ENCODE assay signal across 11 cellular contexts in the genomic region with DNA sequence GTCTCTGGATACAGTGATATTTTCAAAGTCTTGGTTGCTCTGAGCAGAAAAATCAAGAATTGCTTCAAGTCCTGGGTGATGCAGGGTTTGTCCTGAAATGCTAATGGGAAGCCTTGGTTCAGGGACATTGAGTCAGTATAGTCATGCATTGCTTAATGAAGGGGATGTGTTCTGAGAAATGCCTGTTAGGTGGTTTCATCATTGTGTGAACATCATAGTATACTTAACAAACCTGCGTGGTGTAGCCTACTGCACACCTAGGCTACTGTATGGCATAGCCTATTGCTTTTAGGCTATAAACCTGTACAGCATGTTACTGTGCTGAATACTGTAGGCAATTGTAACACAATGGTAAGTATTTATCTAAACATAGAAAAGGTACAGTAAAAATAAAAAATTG.
"Had no signal": no experiment of that assay in that cellular context is flagged by ENCODE, and none has a peak within 500 bp of the region (broad histone marks: within the 10 kb centered on the region; RNA-seq: fewer than 3 reads in every experiment).

No MANE protein-coding gene starts in this region.

- DNase-seq: activated CD4-positive, alpha-beta T cell treated with anti-CD3 and anti-CD28 coated beads for 36 hours; activated CD8-positive, alpha-beta T cell treated with anti-CD3 and anti-CD28 coated beads for 36 hours; hippocampal formation; naive thymus-derived CD8-positive, alpha-beta T cell; T-helper 9 cell; tibial artery had no signal

- H3K36me3 ChIP-seq: neutrophil had no signal

- H3K4me1 ChIP-seq: tibial artery had no signal

- H3K27ac Mint-ChIP-seq: activated CD4-positive, alpha-beta T cell treated with anti-CD3 and anti-CD28 coated beads for 36 hours; activated CD8-positive, alpha-beta T cell treated with anti-CD3 and anti-CD28 coated beads for 36 hours; activated naive CD8-positive, alpha-beta T cell had no signal

- H3K27me3 Mint-ChIP-seq: activated CD4-positive, alpha-beta T cell treated with anti-CD3 and anti-CD28 coated beads for 36 hours; activated CD8-positive, alpha-beta T cell treated with anti-CD3 and anti-CD28 coated beads for 36 hours; activated naive CD8-positive, alpha-beta T cell; naive thymus-derived CD8-positive, alpha-beta T cell had no signal

- H3K36me3 Mint-ChIP-seq: activated naive CD8-positive, alpha-beta T cell had no signal

- H3K4me3 ChIP-seq: lung, skin epidermis, tibial artery, vagina had no signal

- ATAC-seq: activated CD4-positive, alpha-beta T cell treated with anti-CD3 and anti-CD28 coated beads for 36 hours; activated CD8-positive, alpha-beta T cell treated with anti-CD3 and anti-CD28 coated beads for 36 hours; naive thymus-derived CD8-positive, alpha-beta T cell had no signal

- H3K4me3 Mint-ChIP-seq: activated CD4-positive, alpha-beta T cell treated with anti-CD3 and anti-CD28 coated beads for 36 hours; activated CD8-positive, alpha-beta T cell treated with anti-CD3 and anti-CD28 coated beads for 36 hours; activated naive CD8-positive, alpha-beta T cell; naive thymus-derived CD8-positive, alpha-beta T cell had no signal

- H3K9me3 ChIP-seq: neutrophil, tibial artery, vagina had no signal

- H3K27ac ChIP-seq: neutrophil, tibial artery, vagina had no signal

- H3K9me3 Mint-ChIP-seq: activated CD8-positive, alpha-beta T cell treated with anti-CD3 and anti-CD28 coated beads for 36 hours; naive thymus-derived CD8-positive, alpha-beta T cell had no signal

- H3K27me3 ChIP-seq: neutrophil, tibial artery, vagina had no signal
